Comparison of ENCODE assay signal across 31 cellular contexts in the genomic region with DNA sequence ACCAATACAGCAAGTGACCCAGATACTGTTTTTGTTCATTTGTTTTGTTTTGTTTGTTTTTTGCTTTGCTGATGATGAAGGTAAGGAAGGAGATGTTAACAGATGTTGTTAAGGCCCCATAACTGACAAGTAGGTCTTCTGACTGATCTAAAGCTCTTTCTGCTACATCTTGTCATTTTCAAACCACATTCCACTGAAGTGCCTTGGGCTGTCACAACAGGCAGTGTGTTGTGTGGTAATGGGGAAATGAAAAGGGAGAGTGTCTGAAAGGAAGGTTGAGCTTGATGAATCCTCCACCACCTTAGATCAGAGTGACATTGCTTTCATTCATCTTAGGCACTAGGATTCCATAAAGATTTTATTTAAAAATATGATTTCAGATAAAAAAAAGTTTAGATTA.
"Had no signal": no experiment of that assay in that cellular context is flagged by ENCODE, and none has a peak within 500 bp of the region (broad histone marks: within the 10 kb centered on the region; RNA-seq: fewer than 3 reads in every experiment).

No MANE protein-coding gene starts in this region.

- H3K4me3 ChIP-seq: ascending aorta, cardiac muscle cell had no signal

- H3K27ac ChIP-seq: ascending aorta, cardiac muscle cell, WERI-Rb-1 had no signal

- ATAC-seq: activated CD4-positive, alpha-beta T cell treated with anti-CD3 and anti-CD28 coated beads for 36 hours; activated CD4-positive, CD25-positive, alpha-beta regulatory T cell treated with anti-CD3 and anti-CD28 coated beads, Interleukin-2, amount 50 U/mL, for 24 hours; activated CD8-positive, alpha-beta memory T cell treated with anti-CD3 and anti-CD28 coated beads, Interleukin-2, amount 10 ng/mL, durations not matched to agents 7 days and 5 days; activated CD8-positive, alpha-beta T cell treated with anti-CD3 and anti-CD28 coated beads, Interleukin-2, amount 10 ng/mL, durations not matched to agents 7 days and 5 days; activated naive CD8-positive, alpha-beta T cell treated with anti-CD3 and anti-CD28 coated beads, Interleukin-2, amount 50 U/mL, for 24 hours; WTC11 had no signal

- H3K36me3 ChIP-seq: ascending aorta, cardiac muscle cell, WERI-Rb-1 had no signal

- DNase-seq: activated CD4-positive, alpha-beta memory T cell treated with anti-CD3 and anti-CD28 coated beads, Interleukin-2, amount 10 ng/mL, durations not matched to agents 7 days and 5 days; activated CD4-positive, alpha-beta T cell treated with anti-CD3 and anti-CD28 coated beads for 1 hour; activated CD4-positive, alpha-beta T cell treated with anti-CD3 and anti-CD28 coated beads for 36 hours; activated CD4-positive, alpha-beta T cell treated with anti-CD3 and anti-CD28 coated beads for 48 hours; activated CD4-positive, alpha-beta T cell treated with anti-CD3 and anti-CD28 coated beads, Interleukin-2, amount 10 ng/mL, durations not matched to agents 7 days and 5 days; activated CD4-positive, alpha-beta T cell treated with anti-CD3 and anti-CD28 coated beads, Interleukin-2, amount 50 U/mL, for 48 hours; activated CD4-positive, CD25-positive, alpha-beta regulatory T cell; activated CD8-positive, alpha-beta memory T cell treated with anti-CD3 and anti-CD28 coated beads for 24 hours; activated CD8-positive, alpha-beta memory T cell treated with anti-CD3 and anti-CD28 coated beads, Interleukin-2, amount 10 ng/mL, durations not matched to agents 7 days and 5 days; activated CD8-positive, alpha-beta memory T cell treated with anti-CD3 and anti-CD28 coated beads, Interleukin-2, amount 50 U/mL, for 48 hours; activated CD8-positive, alpha-beta T cell treated with anti-CD3 and anti-CD28 coated beads, Interleukin-2, amount 10 ng/mL, durations not matched to agents 7 days and 5 days; activated effector memory CD4-positive, alpha-beta T cell treated with Interleukin-2 at 50 U/mL for 16 hours; activated gamma-delta T cell; activated naive CD4-positive, alpha-beta T cell treated with anti-CD3 and anti-CD28 coated beads, Interleukin-2, amount 10 ng/mL, durations not matched to agents 7 days and 5 days; activated naive CD4-positive, alpha-beta T cell treated with Interleukin-2 at 50 U/mL for 16 hours; activated naive CD8-positive, alpha-beta T cell treated with anti-CD3 and anti-CD28 coated beads, Interleukin-2, amount 10 ng/mL, durations not matched to agents 7 days and 5 days; activated naive CD8-positive, alpha-beta T cell treated with anti-CD3 and anti-CD28 coated beads, Interleukin-2, amount 50 U/mL, for 24 hours; activated T-cell treated with anti-CD3 and anti-CD28 coated beads, Interleukin-2, amount 50 U/mL, for 24 hours; activated T-cell treated with anti-CD3 and anti-CD28 coated beads, Interleukin-2, amount 50 U/mL, for 48 hours; amygdala; anterior cingulate cortex; caudate nucleus; cerebellar nuclear complex; T-helper 1 cell; T-helper 2 cell; T-helper 9 cell; WERI-Rb-1 had no signal

- H3K27me3 ChIP-seq: ascending aorta, cardiac muscle cell had no signal
